1 cellular context compared by ENCODE assay signal in the genomic region with DNA sequence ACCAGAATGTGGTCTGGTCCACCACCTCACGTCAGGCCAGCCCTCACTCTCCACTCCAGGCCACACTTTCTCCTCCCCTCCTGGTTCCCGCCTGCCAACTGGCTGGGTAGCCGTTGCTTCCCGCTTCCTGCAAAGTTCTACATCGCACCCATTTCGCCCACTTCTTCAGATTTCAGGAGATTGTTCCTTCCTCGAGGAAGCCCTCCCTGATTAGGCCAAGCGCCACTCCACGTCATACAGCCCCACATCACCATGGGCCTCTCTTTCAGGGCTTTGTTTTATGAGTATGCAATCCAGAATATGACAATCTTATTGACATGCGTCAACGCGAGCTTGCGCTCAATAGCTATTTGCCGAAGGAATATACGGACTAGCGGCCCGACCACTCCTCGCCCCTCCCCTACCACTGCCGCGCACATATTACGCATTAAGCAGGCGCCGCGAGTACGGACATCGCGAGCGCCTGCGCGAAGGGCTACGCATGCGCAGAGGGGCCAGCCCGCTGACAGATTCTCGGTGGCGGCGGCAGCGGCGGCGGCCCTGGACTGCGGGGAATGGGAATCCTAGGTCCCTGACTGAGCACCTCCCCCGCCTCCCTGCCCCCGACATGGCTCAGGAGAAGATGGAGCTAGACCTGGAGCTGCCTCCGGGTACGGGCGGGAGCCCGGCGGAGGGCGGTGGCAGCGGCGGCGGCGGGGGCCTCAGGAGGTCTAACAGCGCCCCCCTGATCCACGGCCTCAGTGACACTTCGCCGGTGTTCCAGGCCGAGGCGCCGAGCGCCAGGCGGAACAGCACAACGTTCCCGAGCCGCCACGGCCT.
TF ChIP-seq lines count a peak whose summit lies in the region.

No MANE protein-coding gene starts in this region.

TF ChIP-seq in HepG2, 621 proteins besides CTCF, POLR2A, EP300 and RAD21 (continued from another document and continues in another):
- TF ChIP-seq, protein P1, sequence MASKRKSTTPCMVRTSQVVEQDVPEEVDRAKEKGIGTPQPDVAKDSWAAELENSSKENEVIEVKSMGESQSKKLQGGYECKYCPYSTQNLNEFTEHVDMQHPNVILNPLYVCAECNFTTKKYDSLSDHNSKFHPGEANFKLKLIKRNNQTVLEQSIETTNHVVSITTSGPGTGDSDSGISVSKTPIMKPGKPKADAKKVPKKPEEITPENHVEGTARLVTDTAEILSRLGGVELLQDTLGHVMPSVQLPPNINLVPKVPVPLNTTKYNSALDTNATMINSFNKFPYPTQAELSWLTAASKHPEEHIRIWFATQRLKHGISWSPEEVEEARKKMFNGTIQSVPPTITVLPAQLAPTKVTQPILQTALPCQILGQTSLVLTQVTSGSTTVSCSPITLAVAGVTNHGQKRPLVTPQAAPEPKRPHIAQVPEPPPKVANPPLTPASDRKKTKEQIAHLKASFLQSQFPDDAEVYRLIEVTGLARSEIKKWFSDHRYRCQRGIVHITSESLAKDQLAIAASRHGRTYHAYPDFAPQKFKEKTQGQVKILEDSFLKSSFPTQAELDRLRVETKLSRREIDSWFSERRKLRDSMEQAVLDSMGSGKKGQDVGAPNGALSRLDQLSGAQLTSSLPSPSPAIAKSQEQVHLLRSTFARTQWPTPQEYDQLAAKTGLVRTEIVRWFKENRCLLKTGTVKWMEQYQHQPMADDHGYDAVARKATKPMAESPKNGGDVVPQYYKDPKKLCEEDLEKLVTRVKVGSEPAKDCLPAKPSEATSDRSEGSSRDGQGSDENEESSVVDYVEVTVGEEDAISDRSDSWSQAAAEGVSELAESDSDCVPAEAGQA (IDR thresholded peaks at IDR 0.05; ENCODE audit: low read depth) = peak; percentile 86
- TF ChIP-seq, protein P1 (CRISPR knock-in tag; IDR thresholded peaks at IDR 0.05; ENCODE audit: borderline replicate concordance) = no peak
- peak; percentile 84 for TF ChIP-seq IRF2 (CRISPR knock-in tag; IDR thresholded peaks at IDR 0.05)
- TF ChIP-seq, protein P2, sequence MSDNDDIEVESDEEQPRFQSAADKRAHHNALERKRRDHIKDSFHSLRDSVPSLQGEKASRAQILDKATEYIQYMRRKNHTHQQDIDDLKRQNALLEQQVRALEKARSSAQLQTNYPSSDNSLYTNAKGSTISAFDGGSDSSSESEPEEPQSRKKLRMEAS (IDR thresholded peaks at IDR 0.05) = peak; percentile 75
- peak; percentile 93 for TF ChIP-seq SMAD1 (CRISPR knock-in tag; IDR thresholded peaks at IDR 0.05; ENCODE audit: borderline replicate concordance, low read depth)
- no peak for TF ChIP-seq ZNF816 (CRISPR knock-in tag; IDR thresholded peaks at IDR 0.05; ENCODE audit: borderline replicate concordance)
- TF ChIP-seq ZNF598 (CRISPR knock-in tag; IDR thresholded peaks at IDR 0.05; ENCODE audit: borderline replicate concordance) = peak; percentile 56; the same call in 1 of the 2 replicates
- TF ChIP-seq ZNF674 (CRISPR knock-in tag; IDR thresholded peaks at IDR 0.05; ENCODE audit: low read depth) = peak; percentile 75; the same call in 1 of the 2 replicates
- peak; percentile 72 for TF ChIP-seq TGIF2 (CRISPR knock-in tag; IDR thresholded peaks at IDR 0.05)
- no peak for TF ChIP-seq ZNF7 (CRISPR knock-in tag; IDR thresholded peaks at IDR 0.05)
- peak; percentile 74 for TF ChIP-seq ZFP90 (CRISPR knock-in tag; IDR thresholded peaks at IDR 0.05; ENCODE audit: borderline replicate concordance)
- TF ChIP-seq YY1 (IDR thresholded peaks at IDR 0.05; ENCODE audit: insufficient read depth, insufficient replicate concordance, low read depth, low read length) = no peak
- peak; percentile 99 for TF ChIP-seq ATF1 (CRISPR knock-in tag; IDR thresholded peaks at IDR 0.05)
- no peak for TF ChIP-seq ZNF775 (CRISPR knock-in tag; IDR thresholded peaks at IDR 0.05; ENCODE audit: borderline replicate concordance)
- TF ChIP-seq, protein P3, sequence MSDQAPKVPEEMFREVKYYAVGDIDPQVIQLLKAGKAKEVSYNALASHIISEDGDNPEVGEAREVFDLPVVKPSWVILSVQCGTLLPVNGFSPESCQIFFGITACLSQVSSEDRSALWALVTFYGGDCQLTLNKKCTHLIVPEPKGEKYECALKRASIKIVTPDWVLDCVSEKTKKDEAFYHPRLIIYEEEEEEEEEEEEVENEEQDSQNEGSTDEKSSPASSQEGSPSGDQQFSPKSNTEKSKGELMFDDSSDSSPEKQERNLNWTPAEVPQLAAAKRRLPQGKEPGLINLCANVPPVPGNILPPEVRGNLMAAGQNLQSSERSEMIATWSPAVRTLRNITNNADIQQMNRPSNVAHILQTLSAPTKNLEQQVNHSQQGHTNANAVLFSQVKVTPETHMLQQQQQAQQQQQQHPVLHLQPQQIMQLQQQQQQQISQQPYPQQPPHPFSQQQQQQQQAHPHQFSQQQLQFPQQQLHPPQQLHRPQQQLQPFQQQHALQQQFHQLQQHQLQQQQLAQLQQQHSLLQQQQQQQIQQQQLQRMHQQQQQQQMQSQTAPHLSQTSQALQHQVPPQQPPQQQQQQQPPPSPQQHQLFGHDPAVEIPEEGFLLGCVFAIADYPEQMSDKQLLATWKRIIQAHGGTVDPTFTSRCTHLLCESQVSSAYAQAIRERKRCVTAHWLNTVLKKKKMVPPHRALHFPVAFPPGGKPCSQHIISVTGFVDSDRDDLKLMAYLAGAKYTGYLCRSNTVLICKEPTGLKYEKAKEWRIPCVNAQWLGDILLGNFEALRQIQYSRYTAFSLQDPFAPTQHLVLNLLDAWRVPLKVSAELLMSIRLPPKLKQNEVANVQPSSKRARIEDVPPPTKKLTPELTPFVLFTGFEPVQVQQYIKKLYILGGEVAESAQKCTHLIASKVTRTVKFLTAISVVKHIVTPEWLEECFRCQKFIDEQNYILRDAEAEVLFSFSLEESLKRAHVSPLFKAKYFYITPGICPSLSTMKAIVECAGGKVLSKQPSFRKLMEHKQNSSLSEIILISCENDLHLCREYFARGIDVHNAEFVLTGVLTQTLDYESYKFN (CRISPR knock-in tag; conservative IDR thresholded peaks at IDR 0.05) = 0 out of 2 replicates have a peak, but pooled peaks have one; percentile 14
- TF ChIP-seq, protein P4, sequence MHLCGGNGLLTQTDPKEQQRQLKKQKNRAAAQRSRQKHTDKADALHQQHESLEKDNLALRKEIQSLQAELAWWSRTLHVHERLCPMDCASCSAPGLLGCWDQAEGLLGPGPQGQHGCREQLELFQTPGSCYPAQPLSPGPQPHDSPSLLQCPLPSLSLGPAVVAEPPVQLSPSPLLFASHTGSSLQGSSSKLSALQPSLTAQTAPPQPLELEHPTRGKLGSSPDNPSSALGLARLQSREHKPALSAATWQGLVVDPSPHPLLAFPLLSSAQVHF (CRISPR knock-in tag; IDR thresholded peaks at IDR 0.05) = no peak
- TF ChIP-seq, protein P5, sequence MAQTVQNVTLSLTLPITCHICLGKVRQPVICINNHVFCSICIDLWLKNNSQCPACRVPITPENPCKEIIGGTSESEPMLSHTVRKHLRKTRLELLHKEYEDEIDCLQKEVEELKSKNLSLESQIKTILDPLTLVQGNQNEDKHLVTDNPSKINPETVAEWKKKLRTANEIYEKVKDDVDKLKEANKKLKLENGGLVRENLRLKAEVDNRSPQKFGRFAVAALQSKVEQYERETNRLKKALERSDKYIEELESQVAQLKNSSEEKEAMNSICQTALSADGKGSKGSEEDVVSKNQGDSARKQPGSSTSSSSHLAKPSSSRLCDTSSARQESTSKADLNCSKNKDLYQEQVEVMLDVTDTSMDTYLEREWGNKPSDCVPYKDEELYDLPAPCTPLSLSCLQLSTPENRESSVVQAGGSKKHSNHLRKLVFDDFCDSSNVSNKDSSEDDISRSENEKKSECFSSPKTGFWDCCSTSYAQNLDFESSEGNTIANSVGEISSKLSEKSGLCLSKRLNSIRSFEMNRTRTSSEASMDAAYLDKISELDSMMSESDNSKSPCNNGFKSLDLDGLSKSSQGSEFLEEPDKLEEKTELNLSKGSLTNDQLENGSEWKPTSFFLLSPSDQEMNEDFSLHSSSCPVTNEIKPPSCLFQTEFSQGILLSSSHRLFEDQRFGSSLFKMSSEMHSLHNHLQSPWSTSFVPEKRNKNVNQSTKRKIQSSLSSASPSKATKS (CRISPR knock-in tag; IDR thresholded peaks at IDR 0.05) = 0 out of 2 replicates have a peak, but pooled peaks have one; percentile 66
- peak; percentile 83; the same call in 1 of the 2 replicates for TF ChIP-seq ZNF253 (CRISPR knock-in tag; IDR thresholded peaks at IDR 0.05; ENCODE audit: borderline replicate concordance)
- peak; percentile 75; the same call in 1 of the 2 replicates for TF ChIP-seq ZNF878 (CRISPR knock-in tag; IDR thresholded peaks at IDR 0.05)
- no peak for TF ChIP-seq HMGA1 (CRISPR knock-in tag; conservative IDR thresholded peaks at IDR 0.05)
- no peak for TF ChIP-seq NFE2L1 (CRISPR knock-in tag; IDR thresholded peaks at IDR 0.05; ENCODE audit: borderline replicate concordance)
- TF ChIP-seq ZNF33A (CRISPR knock-in tag; IDR thresholded peaks at IDR 0.05; ENCODE audit: borderline replicate concordance) = no peak
- no peak; the same call in 1 of the 2 replicates for TF ChIP-seq PAWR (CRISPR knock-in tag; IDR thresholded peaks at IDR 0.05; ENCODE audit: borderline replicate concordance)
- TF ChIP-seq ZNF101 (CRISPR knock-in tag; IDR thresholded peaks at IDR 0.05; ENCODE audit: borderline replicate concordance, low read depth) = no peak
- 0 out of 2 replicates have a peak, but pooled peaks have one; percentile 25 for TF ChIP-seq ZNF550 (CRISPR knock-in tag; IDR thresholded peaks at IDR 0.05; ENCODE audit: borderline replicate concordance)
- TF ChIP-seq RFXAP (CRISPR knock-in tag; IDR thresholded peaks at IDR 0.05; ENCODE audit: borderline replicate concordance) = peak; percentile 68; the same call in 1 of the 2 replicates
- TF ChIP-seq, protein P6, sequence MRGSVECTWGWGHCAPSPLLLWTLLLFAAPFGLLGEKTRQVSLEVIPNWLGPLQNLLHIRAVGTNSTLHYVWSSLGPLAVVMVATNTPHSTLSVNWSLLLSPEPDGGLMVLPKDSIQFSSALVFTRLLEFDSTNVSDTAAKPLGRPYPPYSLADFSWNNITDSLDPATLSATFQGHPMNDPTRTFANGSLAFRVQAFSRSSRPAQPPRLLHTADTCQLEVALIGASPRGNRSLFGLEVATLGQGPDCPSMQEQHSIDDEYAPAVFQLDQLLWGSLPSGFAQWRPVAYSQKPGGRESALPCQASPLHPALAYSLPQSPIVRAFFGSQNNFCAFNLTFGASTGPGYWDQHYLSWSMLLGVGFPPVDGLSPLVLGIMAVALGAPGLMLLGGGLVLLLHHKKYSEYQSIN (CRISPR knock-in tag; IDR thresholded peaks at IDR 0.05; ENCODE audit: borderline replicate concordance) = no peak
- no peak for TF ChIP-seq ATRX (CRISPR knock-in tag; IDR thresholded peaks at IDR 0.05; ENCODE audit: borderline replicate concordance)
- TF ChIP-seq ZNF160 (CRISPR knock-in tag; IDR thresholded peaks at IDR 0.05) = peak; percentile 47; the same call in 1 of the 2 replicates
- peak; percentile 69 for TF ChIP-seq ZNF883 (CRISPR knock-in tag; IDR thresholded peaks at IDR 0.05; ENCODE audit: not compliant biosample characterization)
- peak; percentile 29; the same call in 1 of the 2 replicates for TF ChIP-seq ZFP36L1 (CRISPR knock-in tag; IDR thresholded peaks at IDR 0.05)
- TF ChIP-seq ZNF3 (CRISPR knock-in tag; IDR thresholded peaks at IDR 0.05) = no peak
- TF ChIP-seq ZNF10 (CRISPR knock-in tag; IDR thresholded peaks at IDR 0.05; ENCODE audit: borderline replicate concordance, low read depth) = no peak
- no peak for TF ChIP-seq ZKSCAN1 (IDR thresholded peaks at IDR 0.05; ENCODE audit: low read length)
- peak; percentile 63; the same call in 1 of the 2 replicates for TF ChIP-seq HOXD1 (CRISPR knock-in tag; IDR thresholded peaks at IDR 0.05)
- TF ChIP-seq PHF21A (CRISPR knock-in tag; IDR thresholded peaks at IDR 0.05) = peak; percentile 38
- TF ChIP-seq, protein P7, sequence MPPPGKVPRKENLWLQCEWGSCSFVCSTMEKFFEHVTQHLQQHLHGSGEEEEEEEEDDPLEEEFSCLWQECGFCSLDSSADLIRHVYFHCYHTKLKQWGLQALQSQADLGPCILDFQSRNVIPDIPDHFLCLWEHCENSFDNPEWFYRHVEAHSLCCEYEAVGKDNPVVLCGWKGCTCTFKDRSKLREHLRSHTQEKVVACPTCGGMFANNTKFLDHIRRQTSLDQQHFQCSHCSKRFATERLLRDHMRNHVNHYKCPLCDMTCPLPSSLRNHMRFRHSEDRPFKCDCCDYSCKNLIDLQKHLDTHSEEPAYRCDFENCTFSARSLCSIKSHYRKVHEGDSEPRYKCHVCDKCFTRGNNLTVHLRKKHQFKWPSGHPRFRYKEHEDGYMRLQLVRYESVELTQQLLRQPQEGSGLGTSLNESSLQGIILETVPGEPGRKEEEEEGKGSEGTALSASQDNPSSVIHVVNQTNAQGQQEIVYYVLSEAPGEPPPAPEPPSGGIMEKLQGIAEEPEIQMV (CRISPR knock-in tag; IDR thresholded peaks at IDR 0.05; ENCODE audit: low read depth) = no peak
- TF ChIP-seq KLF6 (CRISPR knock-in tag; IDR thresholded peaks at IDR 0.05) = no peak; the same call in 1 of the 2 replicates
- TF ChIP-seq, protein P8, sequence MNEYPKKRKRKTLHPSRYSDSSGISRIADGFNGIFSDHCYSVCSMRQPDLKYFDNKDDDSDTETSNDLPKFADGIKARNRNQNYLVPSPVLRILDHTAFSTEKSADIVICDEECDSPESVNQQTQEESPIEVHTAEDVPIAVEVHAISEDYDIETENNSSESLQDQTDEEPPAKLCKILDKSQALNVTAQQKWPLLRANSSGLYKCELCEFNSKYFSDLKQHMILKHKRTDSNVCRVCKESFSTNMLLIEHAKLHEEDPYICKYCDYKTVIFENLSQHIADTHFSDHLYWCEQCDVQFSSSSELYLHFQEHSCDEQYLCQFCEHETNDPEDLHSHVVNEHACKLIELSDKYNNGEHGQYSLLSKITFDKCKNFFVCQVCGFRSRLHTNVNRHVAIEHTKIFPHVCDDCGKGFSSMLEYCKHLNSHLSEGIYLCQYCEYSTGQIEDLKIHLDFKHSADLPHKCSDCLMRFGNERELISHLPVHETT (CRISPR knock-in tag; conservative IDR thresholded peaks at IDR 0.05) = peak; percentile 49
